ENCODE assay signal across 11 cellular contexts in the genomic region with DNA sequence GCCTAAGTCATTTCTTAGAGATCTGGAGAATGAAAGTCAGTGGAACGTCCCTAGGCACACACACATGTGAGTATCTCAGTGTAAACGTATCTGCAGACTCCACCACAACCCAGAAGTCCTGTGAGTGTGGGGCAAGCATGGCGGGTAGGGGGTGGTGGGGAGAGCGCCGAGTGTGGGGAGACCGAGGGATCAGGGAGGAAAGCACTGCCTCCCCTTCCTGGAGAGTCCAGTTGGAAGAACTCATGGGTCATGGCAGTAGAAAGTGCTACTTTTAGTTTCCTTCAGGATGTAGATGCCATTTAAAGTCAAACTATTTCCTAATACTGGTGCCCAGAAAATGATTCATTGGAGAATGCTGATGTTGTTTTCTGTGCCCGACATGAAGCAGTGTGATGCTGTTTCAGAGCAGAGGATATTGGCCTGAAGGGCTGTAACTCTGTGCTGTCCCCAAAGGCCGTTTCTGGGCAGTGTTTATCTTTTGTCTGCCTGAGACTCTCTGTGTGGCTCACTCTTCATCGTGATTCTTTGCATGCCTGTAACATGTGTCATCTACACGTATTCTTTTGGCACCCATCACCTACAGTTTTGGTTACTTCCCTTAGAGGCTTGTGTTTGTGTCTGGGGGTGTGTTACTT. TPM values are rescaled to one million over a fixed set of nuclear protein-coding genes. Genes with fewer than 3 reads are reported as not detected.
A peak's percentile ranks its signal among the peaks of the same experiment; 100 is the strongest.
DNase-seq lines count a peak whose midpoint lies in the region; ATAC-seq lines count a peak whose summit lies in the region.
"Had no signal": no experiment of that assay in that cellular context is flagged by ENCODE, and none has a peak within 500 bp of the region (broad histone marks: within the 10 kb centered on the region; RNA-seq: fewer than 3 reads in every experiment).

No MANE protein-coding gene starts in this region.

- in situ Hi-C loops in GM23248 (cut with MboI), result no loop called here

- peaks cover 10% of the 10 kb centered on the region for H3K4me1 Mint-ChIP-seq in T-helper 17 cell

- no peaks in the 10 kb centered on the region for H4K20me1 ChIP-seq in GM23248 (ENCODE audit: insufficient read depth)

- no peak overlapping the region for H3K4me3 Mint-ChIP-seq in T-helper 17 cell

- intact Hi-C loops in posterior vena cava (cut with DNase I), result loop anchor here in 1 of 2 donors (5.0 kb wide), 1 partner anchor 332 kb away; no protein-coding TSS in a partner anchor

- no peaks in the 10 kb centered on the region for H3K27me3 ChIP-seq in GM23248 (replicated peaks; ENCODE audit: insufficient read depth)
- H3K27me3 ChIP-seq in skeletal muscle satellite cell (ENCODE audit: control insufficient read depth, insufficient read depth, low read length), result no peaks in the 10 kb centered on the region
- H3K27me3 ChIP-seq: ovary had no signal

- peak overlapping the region; percentile 27; the same call in 1 of the 2 replicates for H2AFZ ChIP-seq in GM23248

- no peaks in the 10 kb centered on the region for H3K9me2 ChIP-seq in GM23248 (ENCODE audit: insufficient read depth)

- H3K9ac ChIP-seq in GM23248, result peak overlapping the region; percentile 72
- peak overlapping the region; percentile 44 for H3K9ac ChIP-seq in skeletal muscle satellite cell (ENCODE audit: low read depth, low read length)

- 24 to 26% methylated on average over 10 of the region's 10 CpGs for WGBS in GM23248 (ENCODE audit: low coverage in 1 of 2, low lambda C conversion rate in 2 of 2, missing lambda C conversion rate in 2 of 2), 2 experiments

- no peaks in the 10 kb centered on the region for H3K9me3 ChIP-seq in GM23248 (ENCODE audit: low read depth)
- no peaks in the 10 kb centered on the region for H3K9me3 ChIP-seq in skeletal muscle satellite cell (replicated peaks; ENCODE audit: low read length)
- no peaks in the 10 kb centered on the region for H3K9me3 ChIP-seq in T-helper 17 cell (ENCODE audit: control insufficient read depth, low read length, poor library complexity, severe bottlenecking)
- H3K9me3 ChIP-seq: ovary had no signal

- no peaks in the 10 kb centered on the region for H3K36me3 Mint-ChIP-seq in T-helper 17 cell (ENCODE audit: low read depth)

- peak overlapping the region; percentile 62 for H3K4me2 ChIP-seq in GM23248 (ENCODE audit: unreplicated experiment)
- peak overlapping the region; percentile 60 for H3K4me2 ChIP-seq in skeletal muscle satellite cell (ENCODE audit: low read length)

- H3K4me1 ChIP-seq in GM23248 (ENCODE audit: insufficient read depth), result peaks cover 48% of the 10 kb centered on the region
- H3K4me1 ChIP-seq in skeletal muscle satellite cell (ENCODE audit: control insufficient read depth, insufficient read depth, low read length), result peaks cover 32% of the 10 kb centered on the region

- peak overlapping the region; percentile 96 for H3K27ac ChIP-seq in GM23248
- H3K27ac ChIP-seq: HL-60, ovary had no signal

- H3K36me3 ChIP-seq in GM23248 (ENCODE audit: low read depth) (no peaks in the 10 kb centered on the region), skeletal muscle satellite cell (ENCODE audit: insufficient read depth, low read length) (no peaks in the 10 kb centered on the region)
- H3K36me3 ChIP-seq: ovary had no signal

- ATAC-seq in T-helper 17 cell (no peak), HG03342 (IDR thresholded peaks at IDR 0.05; ENCODE audit: unreplicated experiment) (no peak), HG03196 (IDR thresholded peaks at IDR 0.05; ENCODE audit: unreplicated experiment) (no peak)

- H3K27me3 Mint-ChIP-seq in T-helper 17 cell, result peaks cover 55% of the 10 kb centered on the region

- H3K4me3 ChIP-seq in GM23248 (peak overlapping the region; percentile 17; the same call in 1 of the 2 replicates), skeletal muscle satellite cell (ENCODE audit: low read length) (peak overlapping the region; percentile 18)
- H3K4me3 ChIP-seq: ovary had no signal

- H3F3A ChIP-seq in GM23248 (ENCODE audit: insufficient read depth), result peaks cover 33% of the 10 kb centered on the region

- no peaks in the 10 kb centered on the region for H3K79me2 ChIP-seq in GM23248 (ENCODE audit: insufficient read depth)

- H3K27ac Mint-ChIP-seq in T-helper 17 cell, result no peak overlapping the region

- DNase-seq in GM23248 (peak; percentile 94), T1000 (lab: John Stamatoyannopoulos, UW) (peak; percentile 83), fibroblast of the conjunctiva (ENCODE audit: low read depth) (peak; percentile 26), T-helper 17 cell (no peak), posterior vena cava (ENCODE audit: low spot score) (no peak)
- DNase-seq: DND-41, ovary had no signal

RNA-seq across cellular contexts. Expression of gene TSPAN2, which starts 45.7 kb away (rescaled TPM):
- 2.7 and 9.0 TPM in 2 replicates for total RNA-seq in GM23248 (2014; rRNA removed; shearing (Covaris generic))
- polyA plus RNA-seq in GM23248 (2016; fragmentation: Nextera tagmentation; extraction: Ambion mirVana), result 8.1 and 10.1 TPM in 2 replicates
- total RNA-seq in skeletal muscle satellite cell (2012; rRNA removed), result 0.87 TPM in 1 of 2 replicates, not detected in the other
- total RNA-seq in T-helper 17 cell (10 to 100 TPM in 1 of 2 donors, 1 to 10 TPM in 1; 9.2 to 14.2 TPM), posterior vena cava (10 to 100 TPM; 43.9 to 49.8 TPM)

Comparison
In these comparisons a context has a peak if more than half of its experiments do, and no peak if none do; other contexts are left out.
1. DNase-seq: peak in GM23248 (single experiment), T1000 (single experiment) and fibroblast of the conjunctiva (single experiment); none in T-helper 17 cell (0 of 3) and posterior vena cava (single experiment).